35 cellular contexts compared by ENCODE assay signal in genomic region chr2:225640550-225640949, GRCh38.
"Had no signal": no experiment of that assay in that cellular context is flagged by ENCODE, and none has a peak within 500 bp of the region (broad histone marks: within the 10 kb centered on the region; RNA-seq: fewer than 3 reads in every experiment).

No MANE protein-coding gene starts in this region.

- H3K27me3 ChIP-seq: MG63 had no signal

- H3K9me3 ChIP-seq: MG63 had no signal

- DNase-seq: Kasumi-1, MG63, MM.1S, MV-4-11, NCI-H1048, NCI-H1092, NCI-H1092 treated with DMSO at 0.1 percent for 48 hours, NCI-H1105, NCI-H1105 treated with DMSO at 0.1 percent for 48 hours, NCI-H1417, NCI-H1417 treated with DMSO at 0.1 percent for 48 hours, NCI-H1436, NCI-H1436 treated with DMSO at 0.1 percent for 48 hours, NCI-H146, NCI-H1694, NCI-H1694 treated with DMSO at 0.1 percent for 48 hours, NCI-H187, NCI-H187 treated with DMSO at 0.1 percent for 48 hours, NCI-H1930, NCI-H2029, NCI-H2029 treated with DMSO at 0.1 percent for 48 hours, NCI-H2081, NCI-H2081 treated with DMSO at 0.1 percent for 48 hours, NCI-H2107, NCI-H2171, NCI-H2171 treated with DMSO at 0.1 percent for 48 hours, NCI-H2227 treated with DMSO at 0.1 percent for 48 hours, NCI-H226, NCI-H345, NCI-H446, NCI-H446 treated with DMSO at 0.1 percent for 48 hours, NCI-H510A, NCI-H510A treated with DMSO at 0.1 percent for 48 hours, NCI-H524, NCI-H524 treated with DMSO at 0.1 percent for 48 hours had no signal

- H3K4me3 ChIP-seq: MG63 had no signal

- H3K36me3 ChIP-seq: MG63 had no signal
